ENCODE assay signal across 9 cellular contexts in genomic region chr10:72322030-72322279, GRCh38. TPM values are rescaled to one million over a fixed set of nuclear protein-coding genes. Genes with fewer than 3 reads are reported as not detected.
DNase-seq lines count a peak whose midpoint lies in the region; ATAC-seq, FAIRE-seq and TF ChIP-seq lines count a peak whose summit lies in the region.
"Had no signal": no experiment of that assay in that cellular context is flagged by ENCODE, and none has a peak within 500 bp of the region (broad histone marks: within the 10 kb centered on the region; RNA-seq: fewer than 3 reads in every experiment).

No MANE protein-coding gene starts in this region.

- no peak for FAIRE-seq in GM12891 (lab: Jason Lieb, UNC)

- no peaks in the 10 kb centered on the region for H3K9me3 ChIP-seq in CD8-positive, alpha-beta memory T cell (ENCODE audit: low read length)
- H3K9me3 ChIP-seq in neutrophil, result no peaks in the 10 kb centered on the region

- H3K9me3 Mint-ChIP-seq in CD8-positive, alpha-beta memory T cell, result no peaks in the 10 kb centered on the region
- H3K9me3 Mint-ChIP-seq in IgD-negative memory B cell, result no peaks in the 10 kb centered on the region
- no peaks in the 10 kb centered on the region for H3K9me3 Mint-ChIP-seq in activated naive CD8-positive, alpha-beta T cell treated with anti-CD3 and anti-CD28 coated beads, Interleukin-2, amount 10 ng/mL, durations not matched to agents 7 days and 5 days

- TF ChIP-seq POLR2A in GM12891 (IDR thresholded peaks at IDR 0.05; ENCODE audit: low read depth, low read length), result no peak

- peaks cover 0 to 1% of the 10 kb centered on the region in 2 donors for H3K27me3 Mint-ChIP-seq in CD8-positive, alpha-beta memory T cell
- H3K27me3 Mint-ChIP-seq in IgD-negative memory B cell, result no peaks in the 10 kb centered on the region
- no peaks in the 10 kb centered on the region for H3K27me3 Mint-ChIP-seq in activated naive CD8-positive, alpha-beta T cell treated with anti-CD3 and anti-CD28 coated beads, Interleukin-2, amount 10 ng/mL, durations not matched to agents 7 days and 5 days

- no peaks in the 10 kb centered on the region for H3K36me3 Mint-ChIP-seq in CD8-positive, alpha-beta memory T cell
- H3K36me3 Mint-ChIP-seq in IgD-negative memory B cell, result no peaks in the 10 kb centered on the region
- H3K36me3 Mint-ChIP-seq in activated naive CD8-positive, alpha-beta T cell treated with anti-CD3 and anti-CD28 coated beads, Interleukin-2, amount 10 ng/mL, durations not matched to agents 7 days and 5 days, result peaks cover 10% of the 10 kb centered on the region

- H3K4me3 Mint-ChIP-seq in CD8-positive, alpha-beta memory T cell, result peak overlapping the region in 1 of 7 donors; percentile 6
- H3K4me3 Mint-ChIP-seq in IgD-negative memory B cell, result peak overlapping the region in 2 of 4 donors; percentile 48 to 74
- H3K4me3 Mint-ChIP-seq in activated naive CD8-positive, alpha-beta T cell treated with anti-CD3 and anti-CD28 coated beads, Interleukin-2, amount 10 ng/mL, durations not matched to agents 7 days and 5 days, result peak overlapping the region; percentile 59

- no peak overlapping the region for H3K4me3 ChIP-seq in CD8-positive, alpha-beta memory T cell (ENCODE audit: low read length)
- H3K4me3 ChIP-seq in neutrophil (ENCODE audit: low read depth in 1 of 2, low read length in 1 of 2) (no peak overlapping the region), foreskin fibroblast (ENCODE audit: low read depth in 1 of 2, low read length in 2 of 2) (no peak overlapping the region)

- peak overlapping the region; percentile 58 to 99 (median 75) for H3K27ac Mint-ChIP-seq in CD8-positive, alpha-beta memory T cell
- H3K27ac Mint-ChIP-seq in IgD-negative memory B cell, result peak overlapping the region in 2 of 3 donors; percentile 52 to 100
- H3K27ac Mint-ChIP-seq in activated naive CD8-positive, alpha-beta T cell treated with anti-CD3 and anti-CD28 coated beads, Interleukin-2, amount 10 ng/mL, durations not matched to agents 7 days and 5 days, result peak overlapping the region; percentile 99

- no peaks in the 10 kb centered on the region for H3K27me3 ChIP-seq in CD8-positive, alpha-beta memory T cell (ENCODE audit: insufficient read depth, low read length, poor library complexity, severe bottlenecking)
- H3K27me3 ChIP-seq in neutrophil, result no peaks in the 10 kb centered on the region

- ATAC-seq in activated naive CD8-positive, alpha-beta T cell treated with anti-CD3 and anti-CD28 coated beads, Interleukin-2, amount 10 ng/mL, durations not matched to agents 7 days and 5 days (ENCODE audit: low read depth), result no peak
- no peak for ATAC-seq in HG03442 (IDR thresholded peaks at IDR 0.05; ENCODE audit: unreplicated experiment)

- CTCF ChIA-PET in CD8-positive, alpha-beta memory T cell (lab: Charles Lee), result interaction anchor here (0.7 to 5.6 kb wide), 6 partner anchors 10 to 107 kb away, joined by 3 to 52 read pairs (median 8); partner anchors contain the start of genes ANAPC16, ASCC1 and DDIT4

- H3K36me3 ChIP-seq in CD8-positive, alpha-beta memory T cell (ENCODE audit: insufficient read depth, low read length), result no peaks in the 10 kb centered on the region
- no peaks in the 10 kb centered on the region for H3K36me3 ChIP-seq in neutrophil

- TF ChIP-seq CTCF in neutrophil (IDR thresholded peaks at IDR 0.05) (no peak), foreskin fibroblast (IDR thresholded peaks at IDR 0.05; ENCODE audit: low read depth, low read length) (no peak)

- H3K4me1 Mint-ChIP-seq in CD8-positive, alpha-beta memory T cell, result peaks cover 61 to 76% (median 67%) of the 10 kb centered on the region in 3 donors
- H3K4me1 Mint-ChIP-seq in IgD-negative memory B cell, result peaks cover 34 to 41% (median 40%) of the 10 kb centered on the region in 3 donors
- H3K4me1 Mint-ChIP-seq in activated naive CD8-positive, alpha-beta T cell treated with anti-CD3 and anti-CD28 coated beads, Interleukin-2, amount 10 ng/mL, durations not matched to agents 7 days and 5 days, result peaks cover 60% of the 10 kb centered on the region

- H3K27ac ChIP-seq in CD8-positive, alpha-beta memory T cell (ENCODE audit: low read depth, low read length), result peak overlapping the region; percentile 89
- peak overlapping the region; percentile 99 for H3K27ac ChIP-seq in neutrophil

- H3K4me1 ChIP-seq in CD8-positive, alpha-beta memory T cell (ENCODE audit: insufficient read depth, low read length), result peaks cover 70% of the 10 kb centered on the region
- H3K4me1 ChIP-seq in neutrophil (ENCODE audit: control insufficient read depth in 1 of 2, insufficient read depth in 1 of 2, low read depth in 1 of 2, low read length in 1 of 2), result peaks cover 88 to 99% of the 10 kb centered on the region in 2 experiments

- no peak for DNase-seq in CD8-positive, alpha-beta memory T cell
- no peak for DNase-seq in activated naive CD8-positive, alpha-beta T cell treated with anti-CD3 and anti-CD28 coated beads, Interleukin-2, amount 10 ng/mL, durations not matched to agents 7 days and 5 days
- no peak for DNase-seq in foreskin fibroblast
- DNase-seq in NCI-H2029 (lab: John Stamatoyannopoulos, UW), result no peak
- no peak for DNase-seq in GM12891 (ENCODE audit: insufficient read length, low spot score)
- DNase-seq: SHP77 had no signal

- POLR2A ChIA-PET in CD8-positive, alpha-beta memory T cell (lab: Charles Lee), result interaction anchor here (0.6 to 1.8 kb wide), 4 partner anchors 10 to 161 kb away, joined by 4 to 5 read pairs (median 4); no protein-coding TSS in a partner anchor
- POLR2A ChIA-PET in activated naive CD8-positive, alpha-beta T cell treated with anti-CD3 and anti-CD28 coated beads, Interleukin-2, amount 10 ng/mL, durations not matched to agents 7 days and 5 days (lab: Charles Lee), result interaction anchor here (1.0 to 53.3 kb wide), 5 partner anchors 1 to 74 kb away, joined by 5 to 1812 read pairs (median 43); partner anchors contain the start of gene DDIT4

TF ChIP-seq in GM12891, 5 proteins besides CTCF, POLR2A, EP300 and RAD21:
- TF ChIP-seq POU2F2 (IDR thresholded peaks at IDR 0.05; ENCODE audit: low read depth, low read length) (no peak), TAF1 (IDR thresholded peaks at IDR 0.05; ENCODE audit: low read depth, low read length) (no peak), POLR2AphosphoS5 (IDR thresholded peaks at IDR 0.05; ENCODE audit: low read depth, low read length) (no peak), PAX5 (IDR thresholded peaks at IDR 0.05; ENCODE audit: insufficient read depth, low read length, severe bottlenecking) (no peak), SPI1 (IDR thresholded peaks at IDR 0.05; ENCODE audit: low read depth, low read length) (no peak)

RNA-seq across cellular contexts. Expression of gene DNAJB12, which starts 32.8 kb away (rescaled TPM):
- total RNA-seq in CD8-positive, alpha-beta memory T cell, result 10 to 100 TPM; 29.4 to 30.4 TPM
- 28.0 TPM for polyA plus RNA-seq in CD8-positive, alpha-beta memory T cell
- 27.6 TPM for polyA plus RNA-seq in IgD-negative memory B cell
- total RNA-seq in activated naive CD8-positive, alpha-beta T cell treated with anti-CD3 and anti-CD28 coated beads, Interleukin-2, amount 10 ng/mL, durations not matched to agents 7 days and 5 days, result 10 to 100 TPM; 24.3 to 26.5 TPM
- polyA plus RNA-seq in GM12891 (2012; ENCODE audit: low read depth, missing spikeins), result 13.7 TPM

RNA-seq across cellular contexts. Expression of gene DDIT4, which starts 48.2 kb away (rescaled TPM):
- total RNA-seq in CD8-positive, alpha-beta memory T cell, result 100 to 1,000 TPM; 144 to 156 TPM
- 183 TPM for polyA plus RNA-seq in CD8-positive, alpha-beta memory T cell
- polyA plus RNA-seq in IgD-negative memory B cell, result 79.9 TPM
- total RNA-seq in activated naive CD8-positive, alpha-beta T cell treated with anti-CD3 and anti-CD28 coated beads, Interleukin-2, amount 10 ng/mL, durations not matched to agents 7 days and 5 days, result 100 to 1,000 TPM; 150 to 159 TPM
- 93.2 TPM for polyA plus RNA-seq in GM12891 (2012; ENCODE audit: low read depth, missing spikeins)
